Comparison of ENCODE assay signal across 28 cellular contexts in the genomic region with DNA sequence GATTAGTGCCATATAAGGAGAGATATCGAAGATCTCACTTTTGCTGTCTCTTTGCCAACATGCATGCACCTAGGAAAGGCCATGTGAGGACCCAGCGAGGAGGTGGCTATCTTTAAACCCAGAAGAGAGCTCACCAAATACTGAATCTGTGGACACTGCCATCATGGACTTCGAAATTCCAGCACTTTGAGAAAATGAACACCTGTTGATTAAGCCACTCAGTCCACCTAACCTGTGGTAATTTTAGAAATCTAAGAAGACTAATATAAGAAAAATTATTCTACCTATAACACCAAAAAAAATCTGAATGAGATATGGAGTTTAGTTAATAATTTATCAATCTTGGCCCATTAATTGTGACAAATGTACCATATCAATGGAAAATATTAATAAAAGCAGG.
"Had no signal": no experiment of that assay in that cellular context is flagged by ENCODE, and none has a peak within 500 bp of the region (broad histone marks: within the 10 kb centered on the region; RNA-seq: fewer than 3 reads in every experiment).

No MANE protein-coding gene starts in this region.

- H3K27ac ChIP-seq: colonic mucosa, coronary artery, dorsolateral prefrontal cortex, epithelial cell of prostate, esophagus muscularis mucosa, esophagus squamous epithelium, foreskin keratinocyte, gastrocnemius medialis, gastroesophageal sphincter, heart left ventricle, heart right ventricle had no signal

- H3K4me1 ChIP-seq: colonic mucosa, esophagus muscularis mucosa, esophagus squamous epithelium, foreskin keratinocyte, gastrocnemius medialis, gastroesophageal sphincter, heart left ventricle, heart right ventricle had no signal

- FAIRE-seq: colon, endometrium, endothelial cell of umbilical vein, frontal cortex had no signal

- H3K27me3 ChIP-seq: colonic mucosa, dorsolateral prefrontal cortex, esophagus muscularis mucosa, esophagus squamous epithelium, foreskin keratinocyte, gastrocnemius medialis, gastroesophageal sphincter, heart left ventricle, heart right ventricle had no signal

- H3K36me3 ChIP-seq: colonic mucosa, esophagus muscularis mucosa, esophagus squamous epithelium, gastrocnemius medialis, gastroesophageal sphincter, heart left ventricle, heart right ventricle had no signal

- H3K9me3 ChIP-seq: colonic mucosa, esophagus squamous epithelium, gastrocnemius medialis had no signal

- ATAC-seq: effector memory CD8-positive, alpha-beta T cell; esophagus mucosa; foreskin keratinocyte; gastrocnemius medialis; gastroesophageal sphincter; heart left ventricle; heart right ventricle had no signal

- H3K4me3 ChIP-seq: colonic mucosa, coronary artery, dorsolateral prefrontal cortex, esophagus muscularis mucosa, esophagus squamous epithelium, gastrocnemius medialis, gastroesophageal sphincter, heart left ventricle, heart right ventricle had no signal

- DNase-seq: colonic mucosa; cortex of kidney; dermis blood vessel endothelial cell; dorsolateral prefrontal cortex; effector CD4-positive, alpha-beta T cell; effector CD8-positive, alpha-beta T cell; effector memory CD4-positive, alpha-beta T cell; effector memory CD8-positive, alpha-beta T cell; endodermal cell; erythroblast; esophagus squamous epithelium; foreskin fibroblast; foreskin keratinocyte; foreskin melanocyte; gastrocnemius medialis; glutamatergic neuron; head of caudate nucleus; heart left ventricle; heart right ventricle had no signal
